ENCODE assay signal across 10 cellular contexts in the genomic region with DNA sequence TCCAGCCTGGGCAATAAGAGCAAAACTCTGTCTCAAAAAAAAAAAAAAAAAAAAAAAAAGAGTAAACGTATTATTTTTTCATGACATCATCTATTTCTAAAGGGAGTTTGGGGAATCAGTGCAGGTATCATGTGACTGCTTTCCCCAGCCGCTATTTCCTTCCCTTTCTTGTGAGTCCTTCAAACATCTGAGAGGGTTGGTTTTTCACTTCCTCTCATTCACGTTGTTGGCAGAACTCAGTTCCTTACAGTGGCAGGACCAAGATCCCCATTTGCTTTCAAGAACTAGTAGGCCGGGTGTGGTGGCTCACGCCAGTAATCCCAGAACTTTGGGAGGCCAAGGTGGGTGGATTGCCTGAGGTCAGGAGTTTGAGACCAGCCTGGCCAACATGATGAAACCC. TPM values are rescaled to one million over a fixed set of nuclear protein-coding genes. Genes with fewer than 3 reads are reported as not detected.
DNase-seq lines count a peak whose midpoint lies in the region; ATAC-seq and TF ChIP-seq lines count a peak whose summit lies in the region.
"Not testable (repeated sequence)": the region's sequence is repeated elsewhere in the genome, so short reads cannot be mapped to it uniquely, and the experiment has no call there.
"Had no signal": no experiment of that assay in that cellular context is flagged by ENCODE, and none has a peak within 500 bp of the region (broad histone marks: within the 10 kb centered on the region; RNA-seq: fewer than 3 reads in every experiment).

No MANE protein-coding gene starts in this region.

- not testable (repeated sequence) for H3K9me3 Mint-ChIP-seq in IgD-negative memory B cell

- not testable (repeated sequence) for TF ChIP-seq POLR2A in HCT116 (IDR thresholded peaks at IDR 0.05; ENCODE audit: borderline replicate concordance, extremely low read depth, insufficient read depth, insufficient read length)

- intact Hi-C loops in HCT116 (cut with micrococcal nuclease) (loop anchor here (5.0 to 10.0 kb wide), 2 partner anchors 86 to 1199 kb away; a partner anchor contains a TSS), left ventricle myocardium superior (cut with micrococcal nuclease) (loop anchor here (10.0 kb wide), 1 partner anchor 139 kb away; no protein-coding TSS in a partner anchor)

- H3K4me3 ChIP-seq in HCT116 (replicated peaks in 1 of 2; ENCODE audit: low read depth in 1 of 2, low read length in 2 of 2), result not testable (repeated sequence)

- H3K4me1 Mint-ChIP-seq in IgD-negative memory B cell, result peaks cover 20 to 31% (median 22%) of the 10 kb centered on the region in 3 donors

- H3K36me3 ChIP-seq in HCT116 (ENCODE audit: control insufficient read depth in 1 of 2, insufficient read depth in 2 of 2, low read length in 2 of 2), result not testable (repeated sequence)

- peak overlapping the region in 3 of 4 donors; percentile 56 to 85 (median 63) for H3K4me3 Mint-ChIP-seq in IgD-negative memory B cell

- POLR2A ChIA-PET in HCT116 (lab: Charles Lee), result not testable (repeated sequence)

- peak overlapping the region; percentile 85 to 95 (median 94) for H3K27ac Mint-ChIP-seq in IgD-negative memory B cell

- H3K36me3 Mint-ChIP-seq in IgD-negative memory B cell, result not testable (repeated sequence)

- peaks cover 7 to 20% of the 10 kb centered on the region in 2 experiments for H3K4me1 ChIP-seq in HCT116 (ENCODE audit: control insufficient read depth in 1 of 2, insufficient read depth in 2 of 2, low read length in 2 of 2)

- not testable (repeated sequence) for H3K27me3 Mint-ChIP-seq in IgD-negative memory B cell

- DNase-seq in GM13976 (ENCODE audit: low spot score), result peak; percentile 21
- not testable (repeated sequence) for DNase-seq in HCT116 (ENCODE audit: low read depth, low spot score); left ventricle myocardium superior
- peak; percentile 98 for DNase-seq in SKM-1 treated with dmso at 0.1 percent for 144 hours (lab: John Stamatoyannopoulos, UW; ENCODE audit: unreplicated experiment)
- DNase-seq in superior temporal gyrus (ENCODE audit: extremely low spot score), result peak; percentile 43

- CTCF ChIA-PET in HCT116 (lab: Charles Lee), result interaction anchor here (0.7 kb wide), 1 partner anchor 94 kb away, joined by 4 read pairs; no protein-coding TSS in a partner anchor

- TF ChIP-seq CTCF in GM13976 (IDR thresholded peaks at IDR 0.05; ENCODE audit: borderline replicate concordance, control extremely low read depth, extremely low read depth, insufficient read depth, missing control alignments); HCT116 (IDR thresholded peaks at IDR 0.05 in 2 of 3, conservative IDR thresholded peaks at IDR 0.05 in 1 of 3; ENCODE audit: borderline replicate concordance in 1 of 3, insufficient read depth in 1 of 3, low read depth in 2 of 3, low read length in 2 of 3): not testable (repeated sequence)

- H3K9me3 ChIP-seq in HCT116 (ENCODE audit: control insufficient read depth in 1 of 2, insufficient read depth in 1 of 2, low read depth in 1 of 2, low read length in 2 of 2), result not testable (repeated sequence)

- H4K20me1 ChIP-seq in HCT116 (ENCODE audit: insufficient read depth), result not testable (repeated sequence)

- in situ Hi-C loops in GM13976 (cut with MboI; ENCODE audit: low sequenced_read_pairs, unreplicated experiment), result loop anchor here (5.0 to 10.0 kb wide), 2 partner anchors 46 to 89 kb away; a partner anchor contains a TSS

- H3K9ac ChIP-seq in HCT116 (ENCODE audit: low read length), result not testable (repeated sequence)

- BruUV-seq in HCT116 (replicated peaks; lab: Mats Ljungman, UMichigan), result not testable (repeated sequence)

- not testable (repeated sequence) for H3K27me3 ChIP-seq in HCT116 (ENCODE audit: insufficient read depth, low read length)

- H2AFZ ChIP-seq in HCT116 (ENCODE audit: low read depth, low read length, poor library complexity, severe bottlenecking), result not testable (repeated sequence)

- RAD21 ChIA-PET in HCT116 (lab: Charles Lee; ENCODE audit: low non-redundant PET in 1 of 2, low total read pairs in 2 of 2, uncharacterized antibody in 2 of 2, unreplicated experiment in 2 of 2), result not testable (repeated sequence)

- H3K9me2 ChIP-seq in HCT116 (ENCODE audit: insufficient read depth), result not testable (repeated sequence)

- TF ChIP-seq RAD21 in HCT116 (IDR thresholded peaks at IDR 0.05; ENCODE audit: low read depth), result not testable (repeated sequence)

- peak overlapping the region; percentile 52; the same call in 1 of the 2 replicates for H3K4me2 ChIP-seq in HCT116 (ENCODE audit: low read length)

- H3K79me2 ChIP-seq in HCT116 (ENCODE audit: insufficient read depth, low read length), result not testable (repeated sequence)

- H3K27ac ChIP-seq in HCT116 (ENCODE audit: low read depth, low read length), result not testable (repeated sequence)

- peak; percentile 77 for ATAC-seq in GM19372 (IDR thresholded peaks at IDR 0.05; ENCODE audit: low read depth, unreplicated experiment)
- ATAC-seq in HCT116, result peak; percentile 15; the same call in 1 of the 2 replicates
- peak; percentile 74 for ATAC-seq in HG03095 (IDR thresholded peaks at IDR 0.05; ENCODE audit: unreplicated experiment)
- peak; percentile 60 for ATAC-seq in left ventricle myocardium superior

RNA-seq across cellular contexts. Expression of a gene that starts 47.0 kb away (rescaled TPM):
- not detected for total RNA-seq in HCT116 (2021; ENCODE audit: unreplicated experiment)
- not detected in 2 replicates for polyA plus RNA-seq in HCT116 (2012)
- not detected for polyA plus RNA-seq in IgD-negative memory B cell
- not detected for total RNA-seq in left ventricle myocardium superior
- total RNA-seq: mammary epithelial cell, omental fat pad had no signal
- polyA plus RNA-seq: mammary epithelial cell had no signal

Comparison
In these comparisons a context has a peak if more than half of its experiments do, and no peak if none do; other contexts are left out.
1. ATAC-seq: peak in every context shown above with its lines; median percentile 77 in GM19372; 74 in HG03095; 60 in left ventricle myocardium superior; 15 in HCT116.